ENCODE assay signal across 8 cellular contexts in genomic region chr1:234933031-234933430, GRCh38.
A peak's percentile ranks its signal among the peaks of the same experiment; 100 is the strongest.
DNase-seq lines count a peak whose midpoint lies in the region; ATAC-seq, FAIRE-seq and TF ChIP-seq lines count a peak whose summit lies in the region.

No MANE protein-coding gene starts in this region.

- no peak overlapping the region for H3K9ac ChIP-seq in subcutaneous abdominal adipose tissue (ENCODE audit: low read length in 5 of 5)

- H3K4me3 Mint-ChIP-seq in activated CD4-positive, alpha-beta T cell treated with anti-CD3 and anti-CD28 coated beads, Interleukin-2, amount 10 ng/mL, durations not matched to agents 24 days and 14 days = peak overlapping the region; percentile 18
- H3K4me3 Mint-ChIP-seq in activated CD4-positive, alpha-beta T cell treated with anti-CD3 and anti-CD28 coated beads, Interleukin-2, amount 10 ng/mL, durations not matched to agents 7 days and 5 days = no peak overlapping the region

- POLR2A ChIA-PET in activated CD4-positive, alpha-beta T cell treated with anti-CD3 and anti-CD28 coated beads, Interleukin-2, amount 10 ng/mL, durations not matched to agents 7 days and 5 days (lab: Charles Lee) = interaction anchor here (0.6 kb wide), 1 partner anchor 209 kb away, joined by 4 read pairs; no protein-coding TSS in a partner anchor

- H3K27me3 ChIP-seq in bronchial epithelial cell (ENCODE audit: control insufficient read depth, insufficient read depth, low read length) (no peaks in the 10 kb centered on the region), subcutaneous abdominal adipose tissue (ENCODE audit: control insufficient read depth in 5 of 5, insufficient read depth in 4 of 5, low read length in 5 of 5) (no peaks in the 10 kb centered on the region), uterus (no peaks in the 10 kb centered on the region)

- H3K27ac Mint-ChIP-seq in activated CD4-positive, alpha-beta T cell treated with anti-CD3 and anti-CD28 coated beads, Interleukin-2, amount 10 ng/mL, durations not matched to agents 24 days and 14 days = peak overlapping the region; percentile 84
- no peak overlapping the region for H3K27ac Mint-ChIP-seq in activated CD4-positive, alpha-beta T cell treated with anti-CD3 and anti-CD28 coated beads, Interleukin-2, amount 10 ng/mL, durations not matched to agents 7 days and 5 days

- no peak for DNase-seq in activated CD4-positive, alpha-beta T cell treated with anti-CD3 and anti-CD28 coated beads, Interleukin-2, amount 10 ng/mL, durations not matched to agents 24 days and 14 days
- no peak for DNase-seq in activated CD4-positive, alpha-beta T cell treated with anti-CD3 and anti-CD28 coated beads, Interleukin-2, amount 10 ng/mL, durations not matched to agents 7 days and 5 days
- DNase-seq in bronchial epithelial cell (ENCODE audit: low read depth) (peak; percentile 74), uterus (no peak), MV-4-11 (lab: John Stamatoyannopoulos, UW) (no peak)
- DNase-seq in effector CD8-positive, alpha-beta T cell (lab: John Stamatoyannopoulos, UW) = no peak

- H3K27ac ChIP-seq in subcutaneous abdominal adipose tissue (ENCODE audit: low read depth, low read length) (peak overlapping the region; percentile 59), uterus (no peak overlapping the region)

- TF ChIP-seq POLR2A in uterus (IDR thresholded peaks at IDR 0.05) = no peak

- CTCF ChIA-PET in activated CD4-positive, alpha-beta T cell treated with anti-CD3 and anti-CD28 coated beads, Interleukin-2, amount 10 ng/mL, durations not matched to agents 7 days and 5 days (lab: Charles Lee) = interaction anchor here (0.6 to 2.6 kb wide), 7 partner anchors 9 to 157 kb away, joined by 3 to 6 read pairs (median 4); no protein-coding TSS in a partner anchor

- no peaks in the 10 kb centered on the region for H3K27me3 Mint-ChIP-seq in activated CD4-positive, alpha-beta T cell treated with anti-CD3 and anti-CD28 coated beads, Interleukin-2, amount 10 ng/mL, durations not matched to agents 24 days and 14 days
- H3K27me3 Mint-ChIP-seq in activated CD4-positive, alpha-beta T cell treated with anti-CD3 and anti-CD28 coated beads, Interleukin-2, amount 10 ng/mL, durations not matched to agents 7 days and 5 days = no peaks in the 10 kb centered on the region

- no peak for FAIRE-seq in bronchial epithelial cell (lab: Jason Lieb, UNC)

- ATAC-seq in HG03280 (IDR thresholded peaks at IDR 0.05; ENCODE audit: unreplicated experiment) = peak; percentile 23

- H3K9me3 Mint-ChIP-seq in activated CD4-positive, alpha-beta T cell treated with anti-CD3 and anti-CD28 coated beads, Interleukin-2, amount 10 ng/mL, durations not matched to agents 24 days and 14 days = no peaks in the 10 kb centered on the region
- H3K9me3 Mint-ChIP-seq in activated CD4-positive, alpha-beta T cell treated with anti-CD3 and anti-CD28 coated beads, Interleukin-2, amount 10 ng/mL, durations not matched to agents 7 days and 5 days = no peaks in the 10 kb centered on the region

- H3K4me3 ChIP-seq in bronchial epithelial cell (ENCODE audit: low read depth, low read length) = no peak overlapping the region
- peak overlapping the region in 1 of 5 donors; percentile 46 for H3K4me3 ChIP-seq in subcutaneous abdominal adipose tissue (ENCODE audit: low read depth in 1 of 5, low read length in 5 of 5)
- H3K4me3 ChIP-seq in uterus = no peak overlapping the region

- no peaks in the 10 kb centered on the region for H3K36me3 ChIP-seq in bronchial epithelial cell (ENCODE audit: control insufficient read depth, insufficient read depth, low read length)
- H3K36me3 ChIP-seq in subcutaneous abdominal adipose tissue (ENCODE audit: control insufficient read depth in 5 of 5, insufficient read depth in 5 of 5, low read length in 5 of 5) = no peaks in the 10 kb centered on the region
- no peaks in the 10 kb centered on the region for H3K36me3 ChIP-seq in uterus

- H3K9me3 ChIP-seq in subcutaneous abdominal adipose tissue (ENCODE audit: control insufficient read depth in 5 of 5, low read length in 5 of 5) (no peaks in the 10 kb centered on the region), uterus (no peaks in the 10 kb centered on the region)

- no peak for TF ChIP-seq CTCF in bronchial epithelial cell (IDR thresholded peaks at IDR 0.05; ENCODE audit: insufficient read depth, low read length, severe bottlenecking)
- TF ChIP-seq CTCF in uterus (IDR thresholded peaks at IDR 0.05) = no peak

- intact Hi-C loops in activated CD4-positive, alpha-beta T cell treated with anti-CD3 and anti-CD28 coated beads, Interleukin-2, amount 10 ng/mL, durations not matched to agents 24 days and 14 days (cut with micrococcal nuclease) = loop anchor here (1.0 kb wide), 2 partner anchors 8 to 29 kb away; no protein-coding TSS in a partner anchor
- intact Hi-C loops in uterus (cut with DNase I; ENCODE audit: low total_unique reads) = no loop called here

- H3K4me1 Mint-ChIP-seq in activated CD4-positive, alpha-beta T cell treated with anti-CD3 and anti-CD28 coated beads, Interleukin-2, amount 10 ng/mL, durations not matched to agents 24 days and 14 days = peaks cover 55% of the 10 kb centered on the region
- H3K4me1 Mint-ChIP-seq in activated CD4-positive, alpha-beta T cell treated with anti-CD3 and anti-CD28 coated beads, Interleukin-2, amount 10 ng/mL, durations not matched to agents 7 days and 5 days = peaks cover 38% of the 10 kb centered on the region

- no peaks in the 10 kb centered on the region for H3K36me3 Mint-ChIP-seq in activated CD4-positive, alpha-beta T cell treated with anti-CD3 and anti-CD28 coated beads, Interleukin-2, amount 10 ng/mL, durations not matched to agents 24 days and 14 days (ENCODE audit: low read depth)
- H3K36me3 Mint-ChIP-seq in activated CD4-positive, alpha-beta T cell treated with anti-CD3 and anti-CD28 coated beads, Interleukin-2, amount 10 ng/mL, durations not matched to agents 7 days and 5 days (ENCODE audit: low read depth) = peaks cover 2% of the 10 kb centered on the region

- H3K4me1 ChIP-seq in subcutaneous abdominal adipose tissue (ENCODE audit: control insufficient read depth in 5 of 5, insufficient read depth in 5 of 5, low read length in 5 of 5) = peaks cover 2 to 37% (median 28%) of the 10 kb centered on the region in 5 donors
- H3K4me1 ChIP-seq in uterus = no peaks in the 10 kb centered on the region
